Comparison of ENCODE assay signal across 8 cellular contexts in the genomic region with DNA sequence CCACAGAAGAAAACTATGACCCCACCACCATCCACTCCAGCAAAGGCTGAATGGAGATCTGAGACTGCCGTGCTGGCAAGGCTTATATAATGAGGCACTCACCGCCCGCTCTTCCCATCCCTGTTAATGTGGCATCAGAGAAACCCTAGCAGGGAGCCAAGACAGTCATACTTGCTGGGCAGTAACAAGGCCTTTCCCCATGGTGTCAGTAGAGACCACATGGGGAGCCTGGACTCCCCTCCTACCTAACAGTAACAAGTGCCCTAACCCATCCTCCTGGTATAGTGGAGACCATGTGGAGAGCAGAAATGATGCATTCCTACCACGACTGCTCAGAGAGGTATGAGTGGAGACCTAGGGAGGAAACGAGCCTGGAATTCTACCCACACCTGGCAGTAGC.
DNase-seq lines count a peak whose midpoint lies in the region; ATAC-seq and TF ChIP-seq lines count a peak whose summit lies in the region.

No MANE protein-coding gene starts in this region.

- no peaks in the 10 kb centered on the region for H3K27me3 Mint-ChIP-seq in endodermal cell (ENCODE audit: insufficient read depth)

- H3K4me1 Mint-ChIP-seq in endodermal cell = peaks cover 12% of the 10 kb centered on the region

- POLR2A ChIA-PET in BJ (lab: Charles Lee) = no interaction called here

- TF ChIP-seq CTCF in BJ (IDR thresholded peaks at IDR 0.05; ENCODE audit: insufficient read depth, low read depth, low read length) (peak; percentile 86), endodermal cell (conservative IDR thresholded peaks at IDR 0.05) (peak; percentile 74)

- CTCF ChIA-PET in BJ (lab: Yijun Ruan, JAX) = interaction anchor here (0.9 to 2.4 kb wide), 8 partner anchors 8 to 314 kb away, joined by 3 to 15 read pairs (median 4); no protein-coding TSS in a partner anchor

- H3K9ac ChIP-seq in endodermal cell (ENCODE audit: extremely low read depth, low read length, poor library complexity, severe bottlenecking) = no peak overlapping the region

- DNase-seq in BJ (ENCODE audit: low read depth) (no peak), NCI-H1092 (lab: John Stamatoyannopoulos, UW) (peak; percentile 34), endodermal cell (peak; percentile 72), mucosa of gallbladder (ENCODE audit: low spot score) (peak; percentile 22)
- DNase-seq in effector memory CD4-positive, alpha-beta T cell = no peak

- H3K36me3 Mint-ChIP-seq in endodermal cell (ENCODE audit: low read depth) = peaks cover 5% of the 10 kb centered on the region

- H3K36me3 ChIP-seq in BJ (ENCODE audit: control insufficient read depth, insufficient read depth, low read length) (no peaks in the 10 kb centered on the region), endodermal cell (ENCODE audit: control insufficient read depth, insufficient read depth, low read length) (no peaks in the 10 kb centered on the region)
- no peaks in the 10 kb centered on the region for H3K36me3 ChIP-seq in effector memory CD4-positive, alpha-beta T cell (ENCODE audit: control insufficient read depth, insufficient read depth, low read length)

- 81 to 82% methylated on average over 4 to 5 of the region's 5 CpGs for WGBS in endodermal cell (ENCODE audit: insufficient coverage in 1 of 2, insufficient read length in 1 of 2), 2 experiments

- peaks cover 10% of the 10 kb centered on the region for H3K9me3 ChIP-seq in endodermal cell (ENCODE audit: control insufficient read depth, low read length)
- H3K9me3 ChIP-seq in effector memory CD4-positive, alpha-beta T cell (ENCODE audit: control insufficient read depth, low read length) = no peaks in the 10 kb centered on the region

- 0 out of 2 replicates have a peak, but pooled peaks cover 2% of the 10 kb centered on the region for H3K27me3 ChIP-seq in BJ (ENCODE audit: control insufficient read depth, insufficient read depth, low read length)
- no peaks in the 10 kb centered on the region for H3K27me3 ChIP-seq in endodermal cell (ENCODE audit: control insufficient read depth, insufficient read depth, low read length, poor library complexity, severe bottlenecking)
- no peaks in the 10 kb centered on the region for H3K27me3 ChIP-seq in effector memory CD4-positive, alpha-beta T cell (replicated peaks; ENCODE audit: control insufficient read depth, insufficient read depth, low read length, poor library complexity, severe bottlenecking)

- no peak overlapping the region for H3K27ac Mint-ChIP-seq in endodermal cell

- H3K4me3 ChIP-seq in BJ (ENCODE audit: low read depth, low read length) (no peak overlapping the region), endodermal cell (ENCODE audit: low read length) (no peak overlapping the region)
- no peak overlapping the region for H3K4me3 ChIP-seq in effector memory CD4-positive, alpha-beta T cell (ENCODE audit: insufficient read depth, low read depth, low read length, poor library complexity, severe bottlenecking)

- ATAC-seq in HG02840 (IDR thresholded peaks at IDR 0.05; ENCODE audit: low FRiP score, unreplicated experiment) (no peak), GM19035 (IDR thresholded peaks at IDR 0.05; ENCODE audit: unreplicated experiment) (no peak), HG02623 (IDR thresholded peaks at IDR 0.05; ENCODE audit: unreplicated experiment) (no peak)

- H3K9me3 Mint-ChIP-seq in endodermal cell = peaks cover 2% of the 10 kb centered on the region

- peak overlapping the region; percentile 10 for H3K27ac ChIP-seq in endodermal cell (ENCODE audit: low read depth, low read length)
- H3K27ac ChIP-seq in effector memory CD4-positive, alpha-beta T cell (ENCODE audit: insufficient read depth, low read length, poor library complexity, severe bottlenecking) = no peak overlapping the region

- no peak overlapping the region for H3K4me3 Mint-ChIP-seq in endodermal cell

- H3K4me1 ChIP-seq in endodermal cell (ENCODE audit: control insufficient read depth, insufficient read depth, low read length) = no peaks in the 10 kb centered on the region
- H3K4me1 ChIP-seq in effector memory CD4-positive, alpha-beta T cell (ENCODE audit: control insufficient read depth, insufficient read depth, low read length, poor library complexity, severe bottlenecking) = no peaks in the 10 kb centered on the region

Comparison
In these comparisons a context has a peak if more than half of its experiments do, and no peak if none do; other contexts are left out.
1. DNase-seq: peak in NCI-H1092 (single experiment), endodermal cell (single experiment) and mucosa of gallbladder (single experiment); none in BJ (single experiment) and effector memory CD4-positive, alpha-beta T cell (0 of 3).